In the genomic region with DNA sequence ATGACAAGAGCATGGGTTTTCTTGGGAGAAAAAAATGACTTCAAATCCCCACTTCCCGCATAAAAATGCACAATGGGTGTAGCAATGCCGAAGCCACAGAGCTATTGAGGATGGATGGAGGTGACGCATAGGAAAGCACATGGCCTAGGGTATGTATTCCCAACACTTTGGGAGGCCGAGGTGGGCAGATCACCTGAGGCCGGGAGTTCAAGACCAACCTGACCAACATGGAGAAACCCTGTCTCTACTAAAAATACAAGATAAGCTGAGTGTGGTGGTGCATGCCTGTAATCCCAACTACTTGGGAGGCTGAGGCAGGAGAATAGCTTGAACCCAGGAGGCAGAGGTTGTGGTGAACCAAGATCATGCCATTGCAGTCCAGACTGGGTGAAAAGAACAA, we compare ENCODE assay signal across 1 cellular context.
TF ChIP-seq lines count a peak whose summit lies in the region.

No MANE protein-coding gene starts in this region.

TF ChIP-seq in K562, 482 proteins besides CTCF, POLR2A, EP300 and RAD21:
- TF ChIP-seq PPARD (CRISPR knock-in tag; IDR thresholded peaks at IDR 0.05) (peak; percentile 72; the same call in 1 of the 2 replicates), CBX2 (IDR thresholded peaks at IDR 0.05; ENCODE audit: insufficient read depth, low read length, poor library complexity, severe bottlenecking) (peak; percentile 7), OTX1 (CRISPR knock-in tag; IDR thresholded peaks at IDR 0.05) (peak; percentile 64; the same call in 1 of the 2 replicates), JUNB (CRISPR knock-in tag; conservative IDR thresholded peaks at IDR 0.05) (0 out of 2 replicates have a peak, but pooled peaks have one; percentile 27), SRF (CRISPR knock-in tag; IDR thresholded peaks at IDR 0.05) (peak in 1 of 2 experiments; percentile 19; a peak in 1 of 4 replicates), MCM7 (IDR thresholded peaks at IDR 0.05) (0 out of 4 replicates have a peak, but pooled peaks of 1 of the 2 experiments have one; percentile 50), ZNF583 (CRISPR knock-in tag; IDR thresholded peaks at IDR 0.05) (0 out of 2 replicates have a peak, but pooled peaks have one; percentile 23), ERF (CRISPR knock-in tag; IDR thresholded peaks at IDR 0.05) (0 out of 2 replicates have a peak, but pooled peaks have one; percentile 37), ZNF436 (CRISPR knock-in tag; IDR thresholded peaks at IDR 0.05) (peak; percentile 31; the same call in 1 of the 2 replicates)
- TF ChIP-seq, protein P1, sequence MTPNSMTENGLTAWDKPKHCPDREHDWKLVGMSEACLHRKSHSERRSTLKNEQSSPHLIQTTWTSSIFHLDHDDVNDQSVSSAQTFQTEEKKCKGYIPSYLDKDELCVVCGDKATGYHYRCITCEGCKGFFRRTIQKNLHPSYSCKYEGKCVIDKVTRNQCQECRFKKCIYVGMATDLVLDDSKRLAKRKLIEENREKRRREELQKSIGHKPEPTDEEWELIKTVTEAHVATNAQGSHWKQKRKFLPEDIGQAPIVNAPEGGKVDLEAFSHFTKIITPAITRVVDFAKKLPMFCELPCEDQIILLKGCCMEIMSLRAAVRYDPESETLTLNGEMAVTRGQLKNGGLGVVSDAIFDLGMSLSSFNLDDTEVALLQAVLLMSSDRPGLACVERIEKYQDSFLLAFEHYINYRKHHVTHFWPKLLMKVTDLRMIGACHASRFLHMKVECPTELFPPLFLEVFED (CRISPR knock-in tag; conservative IDR thresholded peaks at IDR 0.05) = peak; percentile 50; the same call in 1 of the 2 replicates
- TF ChIP-seq, protein P2, sequence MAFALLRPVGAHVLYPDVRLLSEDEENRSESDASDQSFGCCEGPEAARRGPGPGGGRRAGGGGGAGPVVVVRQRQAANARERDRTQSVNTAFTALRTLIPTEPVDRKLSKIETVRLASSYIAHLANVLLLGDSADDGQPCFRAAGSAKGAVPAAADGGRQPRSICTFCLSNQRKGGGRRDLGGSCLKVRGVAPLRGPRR (CRISPR knock-in tag; IDR thresholded peaks at IDR 0.05) = 0 out of 2 replicates have a peak, but pooled peaks have one; percentile 34
